Comparison of ENCODE assay signal across 18 cellular contexts in the genomic region with DNA sequence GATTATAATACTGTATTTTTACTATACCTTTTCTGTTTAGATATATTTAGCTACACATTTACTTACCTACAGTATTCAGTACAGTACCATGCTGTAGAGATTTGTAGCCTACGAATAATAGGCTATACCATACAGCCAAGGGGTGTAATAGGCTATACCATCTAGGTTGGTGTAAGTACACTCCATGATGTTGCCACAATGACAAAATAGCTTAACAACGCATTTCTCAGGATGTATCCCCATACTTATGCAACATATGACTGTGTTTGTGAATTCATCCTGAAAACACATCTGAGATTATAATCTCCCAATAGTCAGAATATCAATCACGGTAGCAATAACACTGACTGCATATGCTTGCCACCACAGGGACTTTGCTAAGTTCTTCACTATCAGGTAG.
"Had no signal": no experiment of that assay in that cellular context is flagged by ENCODE, and none has a peak within 500 bp of the region (broad histone marks: within the 10 kb centered on the region; RNA-seq: fewer than 3 reads in every experiment).

No MANE protein-coding gene starts in this region.

- FAIRE-seq: frontal cortex had no signal

- H3K4me3 Mint-ChIP-seq: memory B cell; naive thymus-derived CD8-positive, alpha-beta T cell had no signal

- DNase-seq: activated CD4-positive, alpha-beta T cell treated with anti-CD3 and anti-CD28 coated beads, Interleukin-2, amount 50 U/mL, for 1 hour; activated CD8-positive, alpha-beta memory T cell treated with anti-CD3 and anti-CD28 coated beads for 24 hours; activated naive CD4-positive, alpha-beta T cell treated with Interleukin-2 at 50 U/mL for 16 hours; aorta; cerebellar nuclear complex; effector memory CD4-positive, alpha-beta T cell; heart left ventricle; left colon; naive thymus-derived CD8-positive, alpha-beta T cell; posterior cingulate gyrus; stimulated activated CD4-positive, alpha-beta T cell treated with anti-CD3 and anti-CD28 coated beads, Interleukin-15, amount 100 ng/mL, for 24 hours; stimulated activated CD4-positive, alpha-beta T cell treated with anti-CD3 and anti-CD28 coated beads, Interleukin-4, amount 100 ng/mL, for 24 hours; stimulated activated naive CD8-positive, alpha-beta T cell treated with anti-CD3 and anti-CD28 coated beads, Interleukin-15, Interleukin-2, amounts not matched to agents 100 U/mL and 50 U/mL, for 24 hours; transverse colon had no signal

- H3K27ac Mint-ChIP-seq: memory B cell had no signal

- H3K36me3 ChIP-seq: breast epithelium, heart left ventricle, transverse colon had no signal

- H3K9me3 ChIP-seq: breast epithelium, heart left ventricle, mucosa of descending colon, transverse colon had no signal

- H3K27me3 ChIP-seq: breast epithelium, heart left ventricle, transverse colon had no signal

- H3K4me3 ChIP-seq: breast epithelium, heart left ventricle, mucosa of descending colon, transverse colon had no signal

- H3K4me1 ChIP-seq: breast epithelium had no signal

- ATAC-seq: heart left ventricle; left colon; mucosa of descending colon; naive thymus-derived CD8-positive, alpha-beta T cell; stimulated activated naive CD8-positive, alpha-beta T cell treated with anti-CD3 and anti-CD28 coated beads, Interleukin-15, Interleukin-2, amounts not matched to agents 100 U/mL and 50 U/mL, for 24 hours had no signal

- H3K27ac ChIP-seq: breast epithelium, heart left ventricle had no signal

- H3K9me3 Mint-ChIP-seq: memory B cell; naive thymus-derived CD8-positive, alpha-beta T cell had no signal

- H3K27me3 Mint-ChIP-seq: memory B cell; naive thymus-derived CD8-positive, alpha-beta T cell had no signal
